In genomic region chr18:31563778-31564177, GRCh38 we compare ENCODE assay signal across 21 cellular contexts. TPM values are rescaled to one million over a fixed set of nuclear protein-coding genes. Genes with fewer than 3 reads are reported as not detected.
DNase-seq lines count a peak whose midpoint lies in the region; ATAC-seq and TF ChIP-seq lines count a peak whose summit lies in the region.
"Had no signal": no experiment of that assay in that cellular context is flagged by ENCODE, and none has a peak within 500 bp of the region (broad histone marks: within the 10 kb centered on the region; RNA-seq: fewer than 3 reads in every experiment).

No MANE protein-coding gene starts in this region.

- H3K27ac Mint-ChIP-seq in neural crest cell (ENCODE audit: unreplicated experiment) = no peak overlapping the region
- H3K27ac Mint-ChIP-seq: activated CD4-positive, alpha-beta T cell treated with anti-CD3 and anti-CD28 coated beads for 36 hours; CD8-positive, alpha-beta T cell; natural killer cell treated with Interleukin-12 subunit alpha and Interleukin-12 subunit beta and Interleukin-15 and Interleukin-18, amount 100 ng/mL, for 72 hours; T-helper 1 cell treated with Interleukin-12 subunit alpha and Interleukin-12 subunit beta and Interleukin-4 antibody, amounts not matched to agents 30 μg/mL and 1 μg/mL, for 36 hours had no signal

- no peak overlapping the region for H3K18ac ChIP-seq in mesendoderm (ENCODE audit: low read length)

- H3K36me3 Mint-ChIP-seq in neural crest cell (ENCODE audit: low read depth) = no peaks in the 10 kb centered on the region
- H3K36me3 Mint-ChIP-seq: CD8-positive, alpha-beta T cell; natural killer cell treated with Interleukin-12 subunit alpha and Interleukin-12 subunit beta and Interleukin-15 and Interleukin-18, amount 100 ng/mL, for 72 hours had no signal

- H2BK120ac ChIP-seq in mesendoderm (ENCODE audit: low read depth, low read length) = no peak overlapping the region

- H3K4me3 ChIP-seq in mesendoderm (ENCODE audit: low read length) = no peak overlapping the region
- H3K4me3 ChIP-seq: lower lobe of right lung had no signal

- no peak overlapping the region for H3K4me2 ChIP-seq in mesendoderm (ENCODE audit: low read length)

- ATAC-seq in HG03439 (IDR thresholded peaks at IDR 0.05; ENCODE audit: unreplicated experiment) = no peak
- ATAC-seq: activated CD4-positive, alpha-beta T cell treated with anti-CD3 and anti-CD28 coated beads for 36 hours; activated T-cell treated with anti-CD3 and anti-CD28 coated beads, Interleukin-2, amount 50 U/mL, for 4 hours; CD8-positive, alpha-beta T cell; lower lobe of right lung; natural killer cell treated with Interleukin-12 subunit alpha and Interleukin-12 subunit beta and Interleukin-15 and Interleukin-18, amount 100 ng/mL, for 72 hours; sciatic nerve; stimulated activated naive CD8-positive, alpha-beta T cell treated with anti-CD3 and anti-CD28 coated beads, Interleukin-15, Interleukin-2, amounts not matched to agents 100 U/mL and 50 U/mL, for 24 hours had no signal

- no peaks in the 10 kb centered on the region for H3K4me1 ChIP-seq in mesendoderm (ENCODE audit: control insufficient read depth, low read depth, low read length)
- H3K4me1 ChIP-seq: lower lobe of right lung had no signal

- H3K4ac ChIP-seq in mesendoderm (ENCODE audit: low read depth, low read length) = no peak overlapping the region

- H3K9me3 Mint-ChIP-seq in neural crest cell = no peaks in the 10 kb centered on the region
- H3K9me3 Mint-ChIP-seq: activated T-cell treated with anti-CD3 and anti-CD28 coated beads, Interleukin-2, amount 50 U/mL, for 4 hours; CD8-positive, alpha-beta T cell; natural killer cell treated with Interleukin-12 subunit alpha and Interleukin-12 subunit beta and Interleukin-15 and Interleukin-18, amount 100 ng/mL, for 72 hours; T-helper 1 cell treated with Interleukin-12 subunit alpha and Interleukin-12 subunit beta and Interleukin-4 antibody, amounts not matched to agents 30 μg/mL and 1 μg/mL, for 36 hours had no signal

- peak; percentile 65 for TF ChIP-seq CTCF in VCaP (conservative IDR thresholded peaks at IDR 0.05)
- TF ChIP-seq CTCF in neural crest cell (conservative IDR thresholded peaks at IDR 0.05) = peak; percentile 42

- no peaks in the 10 kb centered on the region for H3K27me3 Mint-ChIP-seq in neural crest cell (ENCODE audit: low read depth)

- H2BK5ac ChIP-seq in mesendoderm (ENCODE audit: low read length) = no peak overlapping the region

- H3K79me2 ChIP-seq in mesendoderm (ENCODE audit: control insufficient read depth, insufficient read depth, low read length) = no peaks in the 10 kb centered on the region

- no peaks in the 10 kb centered on the region for H3K36me3 ChIP-seq in mesendoderm (ENCODE audit: control insufficient read depth, insufficient read depth, low read length)
- H3K36me3 ChIP-seq: lower lobe of right lung had no signal

- H3K79me1 ChIP-seq in mesendoderm (ENCODE audit: low read length) = no peaks in the 10 kb centered on the region

- H3K4me3 Mint-ChIP-seq in neural crest cell = no peak overlapping the region
- H3K4me3 Mint-ChIP-seq: activated CD4-positive, alpha-beta T cell treated with anti-CD3 and anti-CD28 coated beads for 36 hours; activated T-cell treated with anti-CD3 and anti-CD28 coated beads, Interleukin-2, amount 50 U/mL, for 4 hours; CD8-positive, alpha-beta T cell; natural killer cell treated with Interleukin-12 subunit alpha and Interleukin-12 subunit beta and Interleukin-15 and Interleukin-18, amount 100 ng/mL, for 72 hours; T-helper 1 cell treated with Interleukin-12 subunit alpha and Interleukin-12 subunit beta and Interleukin-4 antibody, amounts not matched to agents 30 μg/mL and 1 μg/mL, for 36 hours had no signal

- H3K4me1 Mint-ChIP-seq in neural crest cell = peaks cover 15% of the 10 kb centered on the region
- H3K4me1 Mint-ChIP-seq: activated CD4-positive, alpha-beta T cell treated with anti-CD3 and anti-CD28 coated beads for 36 hours had no signal

- no peaks in the 10 kb centered on the region for H3K27me3 ChIP-seq in mesendoderm (ENCODE audit: insufficient read depth, low read length, poor library complexity)

- H3K23ac ChIP-seq in mesendoderm (ENCODE audit: low read length) = no peak overlapping the region

- DNase-seq in DMS 273 (lab: John Stamatoyannopoulos, UW; ENCODE audit: unreplicated experiment) (peak; percentile 20), DMS 273 treated with DMSO at 0.1 percent for 48 hours (lab: John Stamatoyannopoulos, UW) (no peak), HPDE6-E6E7 (ENCODE audit: extremely low spot score) (peak; percentile 35), neural crest cell (ENCODE audit: low read depth, low spot score) (no peak), mesendoderm (no peak)
- DNase-seq in activated CD4-positive, alpha-beta T cell treated with anti-CD3 and anti-CD28 coated beads, Interleukin-2, amount 50 U/mL, for 48 hours = no peak
- DNase-seq: activated CD4-positive, alpha-beta T cell treated with anti-CD3 and anti-CD28 coated beads for 36 hours; activated T-cell treated with anti-CD3 and anti-CD28 coated beads, Interleukin-2, amount 50 U/mL, for 4 hours; CD8-positive, alpha-beta T cell; H7; lower lobe of right lung; NCI-H2107; stimulated activated naive CD8-positive, alpha-beta T cell treated with anti-CD3 and anti-CD28 coated beads, Interleukin-15, Interleukin-2, amounts not matched to agents 100 U/mL and 50 U/mL, for 24 hours had no signal

- H2BK15ac ChIP-seq in mesendoderm (replicated peaks; ENCODE audit: low read depth) = no peak overlapping the region

- H2AK5ac ChIP-seq in mesendoderm (ENCODE audit: low read length) = no peak overlapping the region

- H4K5ac ChIP-seq in mesendoderm (ENCODE audit: low read length) = no peak overlapping the region

- no peak overlapping the region for H3K9ac ChIP-seq in mesendoderm (ENCODE audit: low read length)

- no peak overlapping the region for H4K8ac ChIP-seq in mesendoderm (ENCODE audit: low read depth, low read length)

- WGBS in mesendoderm (ENCODE audit: extremely low coverage, insufficient coverage, low lambda C conversion rate) = no CpG with 5 or more reads among the region's 1 CpG

- H3K27ac ChIP-seq in VCaP (no peak overlapping the region), mesendoderm (ENCODE audit: low read depth, low read length) (no peak overlapping the region)
- H3K27ac ChIP-seq: lower lobe of right lung had no signal

- no peak overlapping the region for H3K56ac ChIP-seq in mesendoderm (ENCODE audit: low read length)

RNA-seq across cellular contexts. Expression of gene TTR, which starts 27.9 kb away (rescaled TPM):
- not detected in 2 replicates for total RNA-seq in neural crest cell
- polyA plus RNA-seq in mesendoderm (2013, experiment 1 of 2) = not detected
- not detected for polyA plus RNA-seq in mesendoderm (2013, experiment 2 of 2)
- total RNA-seq: A172; activated CD4-positive, alpha-beta T cell treated with anti-CD3 and anti-CD28 coated beads for 36 hours; CD8-positive, alpha-beta T cell; dermis microvascular lymphatic vessel endothelial cell; H7; lower lobe of right lung; M059J; natural killer cell treated with Interleukin-12 subunit alpha and Interleukin-12 subunit beta and Interleukin-15 and Interleukin-18, amount 100 ng/mL, for 72 hours; sciatic nerve had no signal

Comparison
In these comparisons a context has a peak if more than half of its experiments do, and no peak if none do; other contexts are left out.
1. DNase-seq: peak in DMS 273 (single experiment) and HPDE6-E6E7 (single experiment); none in DMS 273 treated with DMSO at 0.1 percent for 48 hours (single experiment), neural crest cell (single experiment), activated CD4-positive, alpha-beta T cell treated with anti-CD3 and anti-CD28 coated beads, Interleukin-2, amount 50 U/mL, for 48 hours (0 of 2) and mesendoderm (single experiment).